ENCODE assay signal across 15 cellular contexts in genomic region chr2:85791704-85792565, GRCh38. TPM values are rescaled to one million over a fixed set of nuclear protein-coding genes. Genes with fewer than 3 reads are reported as not detected.
DNase-seq lines count a peak whose midpoint lies in the region; ATAC-seq and TF ChIP-seq lines count a peak whose summit lies in the region.
"Had no signal": no experiment of that assay in that cellular context is flagged by ENCODE, and none has a peak within 500 bp of the region (broad histone marks: within the 10 kb centered on the region; RNA-seq: fewer than 3 reads in every experiment).

No MANE protein-coding gene starts in this region.

- WGBS in mammary epithelial cell (ENCODE audit: low coverage, missing lambda C conversion rate), result 59% methylated on average over 18 of the region's 22 CpGs
- WGBS in esophagus muscularis mucosa, result 74% methylated on average over 15 of the region's 22 CpGs

- H2AFZ ChIP-seq in mammary epithelial cell (ENCODE audit: low read depth, low read length) (no peak overlapping the region), neural progenitor cell (replicated peaks) (no peak overlapping the region)

- peaks cover 6% of the 10 kb centered on the region for H3F3A ChIP-seq in neural progenitor cell (ENCODE audit: low read depth)

- H3K4me2 ChIP-seq in mammary epithelial cell (ENCODE audit: insufficient read depth, low read depth, low read length) (no peak overlapping the region), neural progenitor cell (no peak overlapping the region)

- no peaks in the 10 kb centered on the region for H3K9me3 Mint-ChIP-seq in neural progenitor cell
- H3K9me3 Mint-ChIP-seq: naive thymus-derived CD4-positive, alpha-beta T cell had no signal

- no peaks in the 10 kb centered on the region for H3K36me3 Mint-ChIP-seq in neural progenitor cell
- H3K36me3 Mint-ChIP-seq: naive thymus-derived CD4-positive, alpha-beta T cell had no signal

- H3K36me3 ChIP-seq in breast epithelium (no peaks in the 10 kb centered on the region), mammary epithelial cell (ENCODE audit: insufficient read depth, low read length) (no peaks in the 10 kb centered on the region), esophagus muscularis mucosa (peaks cover 3 to 46% (median 23%) of the 10 kb centered on the region in 4 donors), neural progenitor cell (no peaks in the 10 kb centered on the region), upper lobe of right lung (peaks cover 24% of the 10 kb centered on the region)

- in situ Hi-C loops in mammary epithelial cell (cut with MboI; ENCODE audit: low sequenced_read_pairs in 2 of 2), result no loop called here

- H3K79me2 ChIP-seq in mammary epithelial cell (ENCODE audit: insufficient read depth, low read length), result no peaks in the 10 kb centered on the region
- no peaks in the 10 kb centered on the region for H3K79me2 ChIP-seq in neural progenitor cell (ENCODE audit: low read depth)

- CTCF ChIA-PET in mammary epithelial cell (lab: Charles Lee; ENCODE audit: low non-redundant PET), result no interaction called here

- no peak for TF ChIP-seq EP300 in esophagus muscularis mucosa (IDR thresholded peaks at IDR 0.05)

- H3K27me3 ChIP-seq in breast epithelium (no peaks in the 10 kb centered on the region), mammary epithelial cell (ENCODE audit: insufficient read depth, low read length) (peaks cover 2% of the 10 kb centered on the region), esophagus muscularis mucosa (no peaks in the 10 kb centered on the region), neural progenitor cell (peaks cover 8% of the 10 kb centered on the region), upper lobe of right lung (no peaks in the 10 kb centered on the region)
- H3K27me3 ChIP-seq: suprapubic skin had no signal

- DNase-seq in breast epithelium (ENCODE audit: low spot score in 2 of 2) (no peak), mammary epithelial cell (no peak), esophagus muscularis mucosa (ENCODE audit: extremely low spot score) (no peak), neural progenitor cell (ENCODE audit: low spot score) (no peak), upper lobe of right lung (peak; percentile 59), DMS79 (lab: John Stamatoyannopoulos, UW) (no peak), HCEC 1CT (no peak), cortex of kidney (lab: John Stamatoyannopoulos, UW) (no peak)
- DNase-seq: activated T-cell treated with anti-CD3 and anti-CD28 coated beads for 4 hours, DMS153, islet precursor cell, MM.1S, small intestine had no signal

- H3K27ac ChIP-seq in breast epithelium (peak overlapping the region; percentile 15 to 69), mammary epithelial cell (ENCODE audit: insufficient read depth, low read depth, low read length) (no peak overlapping the region), esophagus muscularis mucosa (replicated peaks in 1 of 4) (peak overlapping the region; percentile 54 to 78 (median 70)), neural progenitor cell (no peak overlapping the region), upper lobe of right lung (peak overlapping the region; percentile 72)

- H4K20me1 ChIP-seq in mammary epithelial cell (ENCODE audit: insufficient read depth, low read length) (no peaks in the 10 kb centered on the region), neural progenitor cell (ENCODE audit: low read depth) (no peaks in the 10 kb centered on the region)

- H3K9ac ChIP-seq in mammary epithelial cell (ENCODE audit: insufficient read depth, low read length) (no peak overlapping the region), neural progenitor cell (no peak overlapping the region)

- no peak for ATAC-seq in upper lobe of right lung
- ATAC-seq: naive thymus-derived CD4-positive, alpha-beta T cell had no signal

- intact Hi-C loops in breast epithelium (cut with DNase I; ENCODE audit: low total_unique reads), result no loop called here
- intact Hi-C loops in mammary epithelial cell (cut with micrococcal nuclease), result no loop called here
- intact Hi-C loops in esophagus muscularis mucosa (cut with DNase I), result no loop called here
- intact Hi-C loops in upper lobe of right lung (cut with DNase I), result no loop called here

- no peak overlapping the region for H3K4me3 Mint-ChIP-seq in neural progenitor cell
- H3K4me3 Mint-ChIP-seq: naive thymus-derived CD4-positive, alpha-beta T cell had no signal

- peak overlapping the region; percentile 68 for H3K27ac Mint-ChIP-seq in neural progenitor cell

- TF ChIP-seq POLR2A in breast epithelium (IDR thresholded peaks at IDR 0.05) (no peak), esophagus muscularis mucosa (IDR thresholded peaks at IDR 0.05; ENCODE audit: low read depth) (no peak)

- H3K4me3 ChIP-seq in breast epithelium (no peak overlapping the region), mammary epithelial cell (replicated peaks in 1 of 3; ENCODE audit: insufficient read depth in 1 of 3, low read depth in 2 of 3, low read length in 3 of 3) (no peak overlapping the region), esophagus muscularis mucosa (no peak overlapping the region), neural progenitor cell (no peak overlapping the region), upper lobe of right lung (no peak overlapping the region)
- H3K4me3 ChIP-seq: suprapubic skin had no signal

- H3K4me1 ChIP-seq in breast epithelium (peaks cover 0 to 3% of the 10 kb centered on the region in 2 donors), mammary epithelial cell (ENCODE audit: insufficient read depth, low read length) (peaks cover 12% of the 10 kb centered on the region), esophagus muscularis mucosa (peaks cover 59 to 90% (median 76%) of the 10 kb centered on the region in 4 donors), neural progenitor cell (peaks cover 11% of the 10 kb centered on the region), upper lobe of right lung (peaks cover 56% of the 10 kb centered on the region)

- TF ChIP-seq CTCF in breast epithelium (IDR thresholded peaks at IDR 0.05) (no peak), mammary epithelial cell (conservative IDR thresholded peaks at IDR 0.05 in 1 of 2, IDR thresholded peaks at IDR 0.05 in 1 of 2; ENCODE audit: extremely low read depth in 1 of 2, insufficient read depth in 1 of 2, low read depth in 1 of 2, low read length in 2 of 2) (no peak), esophagus muscularis mucosa (IDR thresholded peaks at IDR 0.05) (no peak), neural progenitor cell (IDR thresholded peaks at IDR 0.05) (no peak), upper lobe of right lung (IDR thresholded peaks at IDR 0.05) (no peak)

- peaks cover 8% of the 10 kb centered on the region for H3K27me3 Mint-ChIP-seq in neural progenitor cell (ENCODE audit: insufficient read depth, low read depth)

- dilution Hi-C loops in mammary epithelial cell (cut with HindIII; ENCODE audit: low sequenced_read_pairs), result no loop called here

- peaks cover 63% of the 10 kb centered on the region for H3K4me1 Mint-ChIP-seq in neural progenitor cell
- H3K4me1 Mint-ChIP-seq: naive thymus-derived CD4-positive, alpha-beta T cell had no signal

- BruUV-seq in mammary epithelial cell (replicated peaks; lab: Mats Ljungman, UMichigan), result no TSS peak

- H3K9me3 ChIP-seq in breast epithelium (no peaks in the 10 kb centered on the region), mammary epithelial cell (replicated peaks; ENCODE audit: insufficient read depth, low read length) (no peaks in the 10 kb centered on the region), esophagus muscularis mucosa (no peaks in the 10 kb centered on the region), neural progenitor cell (ENCODE audit: low read depth) (no peaks in the 10 kb centered on the region), upper lobe of right lung (no peaks in the 10 kb centered on the region)
- H3K9me3 ChIP-seq: suprapubic skin had no signal

RNA-seq across cellular contexts. Expression of gene ATOH8, which starts 38.1 kb away (rescaled TPM):
- total RNA-seq in breast epithelium (100 to 1,000 TPM in 1 of 3 donors, 10 to 100 TPM in 2; 20.8 to 167 (median 46.2) TPM), mammary epithelial cell (not detected), esophagus muscularis mucosa (100 to 1,000 TPM in 1 of 4 donors, 10 to 100 TPM in 3; 41.1 to 124 (median 62.5) TPM), neural progenitor cell (ENCODE audit: low replicate concordance) (0.43 TPM in 1 of 2 replicates, not detected in the other), upper lobe of right lung (93.6 TPM)
- not detected for polyA plus RNA-seq in mammary epithelial cell
- not detected for polyA minus RNA-seq in mammary epithelial cell
- polyA plus RNA-seq: naive thymus-derived CD4-positive, alpha-beta T cell had no signal

Comparison
In these comparisons a context has a peak if more than half of its experiments do, and no peak if none do; other contexts are left out.
1. H3K27ac ChIP-seq: peak in breast epithelium (2 of 2), esophagus muscularis mucosa (4 of 4) and upper lobe of right lung (single experiment); none in mammary epithelial cell (single experiment) and neural progenitor cell (single experiment).
2. RNA of gene ATOH8, which starts 38.1 kb away (total RNA-seq): 93.6 TPM in upper lobe of right lung (single experiment), 41.1 to 124 TPM in esophagus muscularis mucosa and 20.8 to 167 TPM in breast epithelium; not detected in mammary epithelial cell and 0.43 TPM in neural progenitor cell; every median in the first group is over 10 times any median in the second.